Comparison of ENCODE assay signal across 8 cellular contexts in genomic region chr1:45493116-45493697, GRCh38. TPM values are rescaled to one million over a fixed set of nuclear protein-coding genes. Genes with fewer than 3 reads are reported as not detected.
DNase-seq lines count a peak whose midpoint lies in the region; ATAC-seq and TF ChIP-seq lines count a peak whose summit lies in the region.

No MANE protein-coding gene starts in this region.

- POLR2A ChIA-PET in IMR-90 (lab: Charles Lee; ENCODE audit: unreplicated experiment): interaction anchor here (1.0 kb wide), 1 partner anchor 152 kb away, joined by 3 read pairs; no protein-coding TSS in a partner anchor
- POLR2A ChIA-PET in PC-9 (lab: Charles Lee; ENCODE audit: unreplicated experiment): interaction anchor here (0.6 to 0.7 kb wide), 6 partner anchors 50 to 763 kb away, joined by 3 to 10 read pairs (median 6); no protein-coding TSS in a partner anchor

- no peaks in the 10 kb centered on the region; the same call in 1 of the 2 replicates for H3K79me2 ChIP-seq in DOHH2 (ENCODE audit: control insufficient read depth, low read length)
- H3K79me2 ChIP-seq in PC-9 (ENCODE audit: low read depth): no peaks in the 10 kb centered on the region
- H3K79me2 ChIP-seq in hepatocyte: peaks cover 16% of the 10 kb centered on the region

- DNase-seq in IMR-90: peak; percentile 51
- DNase-seq in PC-9: peak; percentile 51
- peak; percentile 16 for DNase-seq in activated naive CD8-positive, alpha-beta T cell treated with anti-CD3 and anti-CD28 coated beads, Interleukin-2, amount 50 U/mL, for 16 hours (ENCODE audit: low read depth, low spot score)
- DNase-seq in hepatocyte (ENCODE audit: low spot score): peak; percentile 66
- peak; percentile 31 for DNase-seq in stimulated activated CD4-positive, alpha-beta T cell treated with anti-CD3 and anti-CD28 coated beads, Interleukin-2, amount 100 ng/mL, for 4 hours (ENCODE audit: low read depth)

- ATAC-seq in IMR-90 (ENCODE audit: low read depth): no peak
- ATAC-seq in HG03354 (IDR thresholded peaks at IDR 0.05; ENCODE audit: poor library complexity, severe bottlenecking, unreplicated experiment): no peak
- ATAC-seq in GM19397 (IDR thresholded peaks at IDR 0.05; ENCODE audit: unreplicated experiment): no peak

- H3K27ac ChIP-seq in DOHH2 (ENCODE audit: low read depth, low read length) (no peak overlapping the region), IMR-90 (ENCODE audit: insufficient read depth, low read length) (no peak overlapping the region), PC-9 (no peak overlapping the region), hepatocyte (no peak overlapping the region)

- 40% methylated on average over 1 of the region's 2 CpGs; no CpG with 5 or more reads in 1 of the 2 experiments for WGBS in IMR-90 (ENCODE audit: extremely low coverage in 2 of 2, insufficient read length in 1 of 2), 2 experiments
- WGBS in hepatocyte (ENCODE audit: low lambda C conversion rate, missing lambda C conversion rate): 83% methylated on average over 2 of the region's 2 CpGs

- no peak overlapping the region for H3K9ac ChIP-seq in IMR-90 (ENCODE audit: low read depth, low read length)

- no peaks in the 10 kb centered on the region for H3K9me2 ChIP-seq in DOHH2 (replicated peaks; ENCODE audit: control insufficient read depth, low read length)
- H3K9me2 ChIP-seq in PC-9 (ENCODE audit: insufficient read depth): no peaks in the 10 kb centered on the region
- H3K9me2 ChIP-seq in hepatocyte (replicated peaks; ENCODE audit: insufficient read depth): no peaks in the 10 kb centered on the region

- H2AFZ ChIP-seq in IMR-90 (replicated peaks; ENCODE audit: low read length, poor library complexity): no peak overlapping the region
- no peak overlapping the region for H2AFZ ChIP-seq in PC-9
- H2AFZ ChIP-seq in hepatocyte: no peak overlapping the region

- H2AK5ac ChIP-seq in IMR-90 (ENCODE audit: low read depth, low read length): no peak overlapping the region

- in situ Hi-C loops in IMR-90 (cut with MboI; ENCODE audit: low sequenced_read_pairs): loop anchor here (5.0 kb wide), 2 partner anchors 146 to 481 kb away; partner anchors contain the start of genes HECTD3 and UROD

- intact Hi-C loops in IMR-90 (cut with micrococcal nuclease): loop anchor here (1.0 kb wide), 2 partner anchors 133 to 475 kb away; no protein-coding TSS in a partner anchor
- intact Hi-C loops in PC-9 (cut with micrococcal nuclease; ENCODE audit: unreplicated experiment): loop anchor here (1.0 to 10.0 kb wide), 3 partner anchors 475 to 732 kb away; no protein-coding TSS in a partner anchor

- peak; percentile 68 for TF ChIP-seq RAD21 in IMR-90 (IDR thresholded peaks at IDR 0.05; ENCODE audit: low read length)

- H4K5ac ChIP-seq in IMR-90 (ENCODE audit: low read depth, low read length): no peak overlapping the region

- no peak overlapping the region for H3K23ac ChIP-seq in IMR-90 (ENCODE audit: low read depth, low read length)

- CTCF ChIA-PET in IMR-90 (lab: Yijun Ruan, JAX): interaction anchor here (0.6 to 4.5 kb wide), 7 partner anchors 12 to 479 kb away, joined by 3 to 95 read pairs (median 3); partner anchors contain the start of gene AKR1A1
- CTCF ChIA-PET in PC-9 (lab: Charles Lee): interaction anchor here (0.5 to 3.2 kb wide), 15 partner anchors 8 to 482 kb away, joined by 3 to 13 read pairs (median 4); partner anchors contain the start of genes HECTD3, HPDL, NASP and TOE1

- no peak overlapping the region for H3K18ac ChIP-seq in IMR-90 (ENCODE audit: low read depth, low read length)

- TF ChIP-seq POLR2A in IMR-90 (IDR thresholded peaks at IDR 0.05; ENCODE audit: low read depth, low read length): no peak

- H2BK20ac ChIP-seq in IMR-90 (ENCODE audit: low read depth, low read length): no peak overlapping the region

- H3K4me1 ChIP-seq in DOHH2 (ENCODE audit: control insufficient read depth, low read length): peaks cover 31% of the 10 kb centered on the region
- H3K4me1 ChIP-seq in IMR-90 (ENCODE audit: control insufficient read depth, insufficient read depth, low read length): no peaks in the 10 kb centered on the region
- H3K4me1 ChIP-seq in PC-9 (replicated peaks; ENCODE audit: insufficient read depth): peaks cover 16% of the 10 kb centered on the region
- peaks cover 6% of the 10 kb centered on the region for H3K4me1 ChIP-seq in hepatocyte (ENCODE audit: insufficient read depth)

- H3K14ac ChIP-seq in IMR-90 (replicated peaks; ENCODE audit: low read depth, low read length): no peak overlapping the region

- no peaks in the 10 kb centered on the region for H3K79me1 ChIP-seq in IMR-90 (ENCODE audit: low read depth in 1 of 2, low read length in 2 of 2)

- H3K4ac ChIP-seq in IMR-90 (ENCODE audit: low read depth, low read length): no peak overlapping the region

- H2BK5ac ChIP-seq in IMR-90 (ENCODE audit: low read depth, low read length, poor library complexity, severe bottlenecking): no peak overlapping the region

- no TSS peak for BruUV-seq in IMR-90 (replicated peaks; lab: Mats Ljungman, UMichigan)
- BruUV-seq in PC-9 (replicated peaks; lab: Mats Ljungman, UMichigan): no TSS peak

- H2BK15ac ChIP-seq in IMR-90 (ENCODE audit: low read depth, low read length): no peak overlapping the region

- H3K36me3 ChIP-seq in DOHH2 (ENCODE audit: control insufficient read depth, low read length): no peaks in the 10 kb centered on the region
- H3K36me3 ChIP-seq in IMR-90 (ENCODE audit: control insufficient read depth, insufficient read depth, low read length): no peaks in the 10 kb centered on the region
- no peaks in the 10 kb centered on the region for H3K36me3 ChIP-seq in PC-9 (ENCODE audit: low read depth)
- no peaks in the 10 kb centered on the region for H3K36me3 ChIP-seq in hepatocyte (replicated peaks; ENCODE audit: insufficient read depth, low read depth)

- H3K4me3 ChIP-seq in DOHH2 (ENCODE audit: low read length) (no peak overlapping the region), IMR-90 (ENCODE audit: insufficient read depth, low read depth, low read length) (no peak overlapping the region), PC-9 (no peak overlapping the region), hepatocyte (no peak overlapping the region)

- no peaks in the 10 kb centered on the region for H3K9me3 ChIP-seq in DOHH2 (ENCODE audit: control insufficient read depth, insufficient read depth, low read length)
- no peaks in the 10 kb centered on the region for H3K9me3 ChIP-seq in IMR-90 (ENCODE audit: control insufficient read depth, insufficient read depth, low read length)
- no peaks in the 10 kb centered on the region for H3K9me3 ChIP-seq in PC-9 (ENCODE audit: insufficient read depth, low read depth)
- H3K9me3 ChIP-seq in hepatocyte (ENCODE audit: low read depth): no peaks in the 10 kb centered on the region

- dilution Hi-C loops in IMR-90 (cut with HindIII; ENCODE audit: low sequenced_read_pairs, unreplicated experiment): no loop called here

- H3K4me2 ChIP-seq in DOHH2 (ENCODE audit: low read length): no peak overlapping the region
- H3K4me2 ChIP-seq in IMR-90 (ENCODE audit: low read depth, low read length): no peak overlapping the region
- H3K4me2 ChIP-seq in PC-9: no peak overlapping the region
- H3K4me2 ChIP-seq in hepatocyte: no peak overlapping the region

- no peak overlapping the region for H2BK120ac ChIP-seq in IMR-90 (ENCODE audit: low read depth, low read length)

- H3K9me1 ChIP-seq in IMR-90 (ENCODE audit: insufficient read depth, low read length): no peaks in the 10 kb centered on the region

- H2AK9ac ChIP-seq in IMR-90 (replicated peaks; ENCODE audit: low read depth, low read length, poor library complexity): no peak overlapping the region

- H3F3A ChIP-seq in DOHH2 (ENCODE audit: control insufficient read depth, insufficient read depth) (0 out of 2 replicates have a peak, but pooled peaks cover 7% of the 10 kb centered on the region), PC-9 (ENCODE audit: insufficient read depth, low read depth) (no peaks in the 10 kb centered on the region; the same call in 1 of the 2 replicates)

- TF ChIP-seq CTCF in DOHH2 (IDR thresholded peaks at IDR 0.05; ENCODE audit: low read depth, low read length, poor library complexity, severe bottlenecking): peak; percentile 69
- peak; percentile 63 for TF ChIP-seq CTCF in IMR-90 (conservative IDR thresholded peaks at IDR 0.05; ENCODE audit: low read depth, low read length)
- TF ChIP-seq CTCF in PC-9 (conservative IDR thresholded peaks at IDR 0.05): peak; percentile 84
- TF ChIP-seq CTCF in hepatocyte (IDR thresholded peaks at IDR 0.05; ENCODE audit: poor library complexity): peak; percentile 69

- H3K56ac ChIP-seq in IMR-90 (ENCODE audit: extremely low read depth, insufficient read depth, low read length): no peak overlapping the region

- no peak overlapping the region for H4K91ac ChIP-seq in IMR-90 (ENCODE audit: insufficient read depth, low read depth, low read length)

- H3K27me3 ChIP-seq in DOHH2 (ENCODE audit: control insufficient read depth, low read length): peaks cover 10% of the 10 kb centered on the region
- no peaks in the 10 kb centered on the region for H3K27me3 ChIP-seq in IMR-90 (ENCODE audit: control insufficient read depth, insufficient read depth, low read length)
- H3K27me3 ChIP-seq in PC-9 (ENCODE audit: insufficient read depth, low read depth): no peaks in the 10 kb centered on the region
- H3K27me3 ChIP-seq in hepatocyte: no peaks in the 10 kb centered on the region

- no peaks in the 10 kb centered on the region for H4K20me1 ChIP-seq in DOHH2 (ENCODE audit: control insufficient read depth, insufficient read depth, low read depth, low read length)
- H4K20me1 ChIP-seq in IMR-90 (ENCODE audit: insufficient read depth, low read length): no peaks in the 10 kb centered on the region
- H4K20me1 ChIP-seq in PC-9 (ENCODE audit: insufficient read depth): no peaks in the 10 kb centered on the region
- no peaks in the 10 kb centered on the region for H4K20me1 ChIP-seq in hepatocyte (ENCODE audit: insufficient read depth, poor library complexity, severe bottlenecking)

- no peak overlapping the region for H4K8ac ChIP-seq in IMR-90 (ENCODE audit: low read depth in 2 of 2, low read length in 2 of 2)

RNA-seq across cellular contexts. Expression of gene TESK2, which starts 2.2 kb away (rescaled TPM):
- total RNA-seq in IMR-90 (2012; rRNA removed) (0.83 and 0.90 TPM in 2 replicates), PC-9 (2021) (13.8 and 17.5 TPM in 2 replicates), hepatocyte (8.2 and 8.6 TPM in 2 replicates)
- polyA plus RNA-seq in IMR-90 (2012; rRNA removed) (1.1 and 1.3 TPM in 2 replicates), hepatocyte (6.2 and 6.4 TPM in 2 replicates)
- 0.62 and 1.1 TPM in 2 replicates for polyA plus RNA-seq in IMR-90 (2012; cell fraction: cytosol; rRNA removed)
- 2.0 and 2.1 TPM in 2 replicates for polyA plus RNA-seq in IMR-90 (2012; cell fraction: nucleus; rRNA removed; ENCODE audit: low replicate concordance)

RNA-seq across cellular contexts. Expression of gene CCDC163, which starts 6.7 kb away (rescaled TPM):
- total RNA-seq in IMR-90 (2012; rRNA removed): 0.28 and 0.54 TPM in 2 replicates
- 0.89 and 1.0 TPM in 2 replicates for polyA plus RNA-seq in IMR-90 (2012; rRNA removed)
- polyA plus RNA-seq in IMR-90 (2012; cell fraction: cytosol; rRNA removed): 0.75 and 1.0 TPM in 2 replicates
- 0.99 and 1.0 TPM in 2 replicates for polyA plus RNA-seq in IMR-90 (2012; cell fraction: nucleus; rRNA removed; ENCODE audit: low replicate concordance)
- 4.2 and 4.4 TPM in 2 replicates for total RNA-seq in PC-9 (2021)
- 0.60 and 1.2 TPM in 2 replicates for total RNA-seq in hepatocyte
- 0.62 and 3.3 TPM in 2 replicates for polyA plus RNA-seq in hepatocyte

RNA-seq across cellular contexts. Expression of gene MMACHC, which starts 6.9 kb away (rescaled TPM):
- 5.2 and 6.4 TPM in 2 replicates for total RNA-seq in IMR-90 (2012; rRNA removed)
- 2.8 and 4.1 TPM in 2 replicates for polyA plus RNA-seq in IMR-90 (2012; rRNA removed)
- 3.2 and 3.3 TPM in 2 replicates for polyA plus RNA-seq in IMR-90 (2012; cell fraction: cytosol; rRNA removed)
- polyA plus RNA-seq in IMR-90 (2012; cell fraction: nucleus; rRNA removed; ENCODE audit: low replicate concordance): 1.3 and 2.0 TPM in 2 replicates
- 3.0 and 7.3 TPM in 2 replicates for total RNA-seq in PC-9 (2021)
- total RNA-seq in hepatocyte: 5.7 and 11.5 TPM in 2 replicates
- 0.86 and 2.2 TPM in 2 replicates for polyA plus RNA-seq in hepatocyte

RNA-seq across cellular contexts. Expression of gene PRDX1, which starts 28.5 kb away (rescaled TPM):
- total RNA-seq in IMR-90 (2012; rRNA removed) (875 and 883 TPM in 2 replicates), PC-9 (2021) (1,455 and 1,838 TPM in 2 replicates), hepatocyte (523 and 532 TPM in 2 replicates)
- polyA plus RNA-seq in IMR-90 (2012; rRNA removed) (530 and 612 TPM in 2 replicates), hepatocyte (660 and 666 TPM in 2 replicates)
- 215 and 360 TPM in 2 replicates for polyA plus RNA-seq in IMR-90 (2012; cell fraction: cytosol; rRNA removed)
- polyA plus RNA-seq in IMR-90 (2012; cell fraction: nucleus; rRNA removed; ENCODE audit: low replicate concordance): 38.8 and 276 TPM in 2 replicates

RNA-seq across cellular contexts. Expression of gene AKR1A1, which starts 57.4 kb away (rescaled TPM):
- total RNA-seq in IMR-90 (2012; rRNA removed) (122 and 151 TPM in 2 replicates), PC-9 (2021) (202 and 277 TPM in 2 replicates), hepatocyte (174 and 186 TPM in 2 replicates)
- polyA plus RNA-seq in IMR-90 (2012; rRNA removed) (141 and 144 TPM in 2 replicates), hepatocyte (235 and 271 TPM in 2 replicates)
- 162 and 164 TPM in 2 replicates for polyA plus RNA-seq in IMR-90 (2012; cell fraction: cytosol; rRNA removed)
- polyA plus RNA-seq in IMR-90 (2012; cell fraction: nucleus; rRNA removed; ENCODE audit: low replicate concordance): 137 and 158 TPM in 2 replicates

Comparison
In these comparisons a context has a peak if more than half of its experiments do, and no peak if none do; other contexts are left out.
1. DNase-seq: peak in every context shown above with its lines; median percentile 66 in hepatocyte; 51 in IMR-90; 51 in PC-9; 31 in stimulated activated CD4-positive, alpha-beta T cell treated with anti-CD3 and anti-CD28 coated beads, Interleukin-2, amount 100 ng/mL, for 4 hours; 16 in activated naive CD8-positive, alpha-beta T cell treated with anti-CD3 and anti-CD28 coated beads, Interleukin-2, amount 50 U/mL, for 16 hours.